1 cellular context compared by ENCODE assay signal in genomic region chr15:78223396-78224023, GRCh38.
A peak's percentile ranks its signal among the peaks of the same experiment; 100 is the strongest.
TF ChIP-seq lines count a peak whose summit lies in the region.

No MANE protein-coding gene starts in this region.

TF ChIP-seq in K562, 482 proteins besides CTCF, POLR2A, EP300 and RAD21:
- TF ChIP-seq GABPA (tag; conservative IDR thresholded peaks at IDR 0.05; ENCODE audit: low read depth) (0 out of 2 replicates have a peak, but pooled peaks have one; percentile 28), L3MBTL2 (IDR thresholded peaks at IDR 0.05) (peak; percentile 61), ATF4 (CRISPR knock-in tag; IDR thresholded peaks at IDR 0.05) (0 out of 2 replicates have a peak, but pooled peaks have one; percentile 49), HES1 (IDR thresholded peaks at IDR 0.05; ENCODE audit: low read depth) (no peak), SMARCA4 (IDR thresholded peaks at IDR 0.05) (no peak), MAFF (IDR thresholded peaks at IDR 0.05; ENCODE audit: low read length) (peak; percentile 38; the same call in 1 of the 2 replicates), MYC (IDR thresholded peaks at IDR 0.05; ENCODE audit: low read depth, low read length) (0 out of 2 replicates have a peak, but pooled peaks have one; percentile 36), MYC (CRISPR knock-in tag; IDR thresholded peaks at IDR 0.05; ENCODE audit: borderline replicate concordance, low read depth) (no peak), PBX2 (CRISPR knock-in tag; IDR thresholded peaks at IDR 0.05; ENCODE audit: low read depth) (no peak), PBX2 (tag; conservative IDR thresholded peaks at IDR 0.05; ENCODE audit: low read depth) (no peak), KLF16 (IDR thresholded peaks at IDR 0.05) (no peak), CXXC5 (CRISPR knock-in tag; IDR thresholded peaks at IDR 0.05) (peak; percentile 37; the same call in 1 of the 2 replicates), IRF1 (CRISPR knock-in tag; IDR thresholded peaks at IDR 0.05; ENCODE audit: borderline replicate concordance) (no peak), EWSR1 (IDR thresholded peaks at IDR 0.05; ENCODE audit: borderline replicate concordance, low read depth, partially characterized antibody) (no peak), C11orf30 (IDR thresholded peaks at IDR 0.05; ENCODE audit: low read depth) (peak; percentile 81), CEBPB (tag; IDR thresholded peaks at IDR 0.05) (peak; percentile 14; the same call in 1 of the 2 replicates), ZNF175 (CRISPR knock-in tag; IDR thresholded peaks at IDR 0.05; ENCODE audit: low read depth) (peak; percentile 55; the same call in 1 of the 2 replicates), MGA (IDR thresholded peaks at IDR 0.05) (peak; percentile 10; the same call in 1 of the 2 replicates), ZNF589 (CRISPR knock-in tag; IDR thresholded peaks at IDR 0.05; ENCODE audit: low read depth) (peak; percentile 62; the same call in 1 of the 2 replicates), ZNF316 (IDR thresholded peaks at IDR 0.05) (peak; percentile 74), CEBPG (CRISPR knock-in tag; IDR thresholded peaks at IDR 0.05) (peak; percentile 35; the same call in 1 of the 2 replicates), CEBPG (tag; conservative IDR thresholded peaks at IDR 0.05 in 1 of 2, IDR thresholded peaks at IDR 0.05 in 1 of 2) (peak; percentile 63 to 86), MAFG (tag; conservative IDR thresholded peaks at IDR 0.05) (peak; percentile 38; the same call in 1 of the 2 replicates), ZNF263 (CRISPR knock-in tag; IDR thresholded peaks at IDR 0.05; ENCODE audit: borderline replicate concordance) (no peak), NR2C2 (CRISPR knock-in tag; IDR thresholded peaks at IDR 0.05) (no peak), NR2C2 (tag; IDR thresholded peaks at IDR 0.05) (0 out of 2 replicates have a peak, but pooled peaks have one; percentile 21), HDAC1 (IDR thresholded peaks at IDR 0.05) (no peak)
- TF ChIP-seq, protein P1, sequence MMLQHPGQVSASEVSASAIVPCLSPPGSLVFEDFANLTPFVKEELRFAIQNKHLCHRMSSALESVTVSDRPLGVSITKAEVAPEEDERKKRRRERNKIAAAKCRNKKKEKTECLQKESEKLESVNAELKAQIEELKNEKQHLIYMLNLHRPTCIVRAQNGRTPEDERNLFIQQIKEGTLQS (IDR thresholded peaks at IDR 0.05): peak; percentile 79
- TF ChIP-seq, protein P1 (CRISPR knock-in tag; conservative IDR thresholded peaks at IDR 0.05): no peak
- TF ChIP-seq, protein P2, sequence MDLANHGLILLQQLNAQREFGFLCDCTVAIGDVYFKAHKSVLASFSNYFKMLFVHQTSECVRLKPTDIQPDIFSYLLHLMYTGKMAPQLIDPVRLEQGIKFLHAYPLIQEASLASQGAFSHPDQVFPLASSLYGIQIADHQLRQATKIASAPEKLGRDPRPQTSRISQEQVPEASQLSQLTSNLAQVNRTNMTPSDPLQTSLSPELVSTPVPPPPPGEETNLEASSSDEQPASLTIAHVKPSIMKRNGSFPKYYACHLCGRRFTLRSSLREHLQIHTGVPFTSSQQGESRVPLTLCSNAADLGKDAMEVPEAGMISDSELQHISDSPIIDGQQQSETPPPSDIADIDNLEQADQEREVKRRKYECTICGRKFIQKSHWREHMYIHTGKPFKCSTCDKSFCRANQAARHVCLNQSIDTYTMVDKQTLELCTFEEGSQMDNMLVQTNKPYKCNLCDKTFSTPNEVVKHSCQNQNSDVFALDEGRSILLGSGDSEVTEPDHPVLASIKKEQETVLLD (IDR thresholded peaks at IDR 0.05): no peak
- TF ChIP-seq, protein P3, sequence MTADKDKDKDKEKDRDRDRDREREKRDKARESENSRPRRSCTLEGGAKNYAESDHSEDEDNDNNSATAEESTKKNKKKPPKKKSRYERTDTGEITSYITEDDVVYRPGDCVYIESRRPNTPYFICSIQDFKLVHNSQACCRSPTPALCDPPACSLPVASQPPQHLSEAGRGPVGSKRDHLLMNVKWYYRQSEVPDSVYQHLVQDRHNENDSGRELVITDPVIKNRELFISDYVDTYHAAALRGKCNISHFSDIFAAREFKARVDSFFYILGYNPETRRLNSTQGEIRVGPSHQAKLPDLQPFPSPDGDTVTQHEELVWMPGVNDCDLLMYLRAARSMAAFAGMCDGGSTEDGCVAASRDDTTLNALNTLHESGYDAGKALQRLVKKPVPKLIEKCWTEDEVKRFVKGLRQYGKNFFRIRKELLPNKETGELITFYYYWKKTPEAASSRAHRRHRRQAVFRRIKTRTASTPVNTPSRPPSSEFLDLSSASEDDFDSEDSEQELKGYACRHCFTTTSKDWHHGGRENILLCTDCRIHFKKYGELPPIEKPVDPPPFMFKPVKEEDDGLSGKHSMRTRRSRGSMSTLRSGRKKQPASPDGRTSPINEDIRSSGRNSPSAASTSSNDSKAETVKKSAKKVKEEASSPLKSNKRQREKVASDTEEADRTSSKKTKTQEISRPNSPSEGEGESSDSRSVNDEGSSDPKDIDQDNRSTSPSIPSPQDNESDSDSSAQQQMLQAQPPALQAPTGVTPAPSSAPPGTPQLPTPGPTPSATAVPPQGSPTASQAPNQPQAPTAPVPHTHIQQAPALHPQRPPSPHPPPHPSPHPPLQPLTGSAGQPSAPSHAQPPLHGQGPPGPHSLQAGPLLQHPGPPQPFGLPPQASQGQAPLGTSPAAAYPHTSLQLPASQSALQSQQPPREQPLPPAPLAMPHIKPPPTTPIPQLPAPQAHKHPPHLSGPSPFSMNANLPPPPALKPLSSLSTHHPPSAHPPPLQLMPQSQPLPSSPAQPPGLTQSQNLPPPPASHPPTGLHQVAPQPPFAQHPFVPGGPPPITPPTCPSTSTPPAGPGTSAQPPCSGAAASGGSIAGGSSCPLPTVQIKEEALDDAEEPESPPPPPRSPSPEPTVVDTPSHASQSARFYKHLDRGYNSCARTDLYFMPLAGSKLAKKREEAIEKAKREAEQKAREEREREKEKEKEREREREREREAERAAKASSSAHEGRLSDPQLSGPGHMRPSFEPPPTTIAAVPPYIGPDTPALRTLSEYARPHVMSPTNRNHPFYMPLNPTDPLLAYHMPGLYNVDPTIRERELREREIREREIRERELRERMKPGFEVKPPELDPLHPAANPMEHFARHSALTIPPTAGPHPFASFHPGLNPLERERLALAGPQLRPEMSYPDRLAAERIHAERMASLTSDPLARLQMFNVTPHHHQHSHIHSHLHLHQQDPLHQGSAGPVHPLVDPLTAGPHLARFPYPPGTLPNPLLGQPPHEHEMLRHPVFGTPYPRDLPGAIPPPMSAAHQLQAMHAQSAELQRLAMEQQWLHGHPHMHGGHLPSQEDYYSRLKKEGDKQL (CRISPR knock-in tag; IDR thresholded peaks at IDR 0.05; ENCODE audit: borderline replicate concordance): no peak
